ENCODE assay signal across 10 cellular contexts in genomic region chr5:147508711-147509040, GRCh38. TPM values are rescaled to one million over a fixed set of nuclear protein-coding genes. Genes with fewer than 3 reads are reported as not detected.
DNase-seq lines count a peak whose midpoint lies in the region; ATAC-seq, FAIRE-seq and TF ChIP-seq lines count a peak whose summit lies in the region.
"Had no signal": no experiment of that assay in that cellular context is flagged by ENCODE, and none has a peak within 500 bp of the region (broad histone marks: within the 10 kb centered on the region; RNA-seq: fewer than 3 reads in every experiment).

No MANE protein-coding gene starts in this region.

- H3K36me3 ChIP-seq in BJ (ENCODE audit: control insufficient read depth, insufficient read depth, low read length) (no peaks in the 10 kb centered on the region), SK-N-MC (ENCODE audit: insufficient read depth, low read length) (no peaks in the 10 kb centered on the region), trophoblast cell (ENCODE audit: control insufficient read depth in 1 of 2, insufficient read depth in 2 of 2, low read length in 2 of 2) (no peaks in the 10 kb centered on the region)

- peaks cover 3% of the 10 kb centered on the region for H3K79me2 ChIP-seq in trophoblast cell (ENCODE audit: control insufficient read depth, insufficient read depth, low read length, poor library complexity)

- H3K9me3 ChIP-seq in SK-N-MC (ENCODE audit: low read depth, low read length): no peaks in the 10 kb centered on the region
- peaks cover 2% of the 10 kb centered on the region for H3K9me3 ChIP-seq in trophoblast cell (ENCODE audit: insufficient read depth, low read depth, low read length)
- H3K9me3 ChIP-seq: Caco-2 had no signal

- H3K9ac ChIP-seq in SK-N-MC (ENCODE audit: insufficient read length) (peak overlapping the region; percentile 90), trophoblast cell (ENCODE audit: low read length) (no peak overlapping the region)

- H3K4me1 Mint-ChIP-seq in activated naive CD4-positive, alpha-beta T cell treated with anti-CD3 and anti-CD28 coated beads for 36 hours (ENCODE audit: low read depth): peaks cover 6% of the 10 kb centered on the region

- no peak overlapping the region for H4K12ac ChIP-seq in trophoblast cell (ENCODE audit: low read depth, low read length)

- H3K27ac Mint-ChIP-seq in activated naive CD4-positive, alpha-beta T cell treated with anti-CD3 and anti-CD28 coated beads for 36 hours: no peak overlapping the region

- no peak overlapping the region for H3K18ac ChIP-seq in trophoblast cell (ENCODE audit: low read length)

- intact Hi-C loops in activated naive CD4-positive, alpha-beta T cell treated with anti-CD3 and anti-CD28 coated beads for 36 hours (cut with micrococcal nuclease): no loop called here

- H3K36me3 Mint-ChIP-seq in activated naive CD4-positive, alpha-beta T cell treated with anti-CD3 and anti-CD28 coated beads for 36 hours (ENCODE audit: low read depth): no peaks in the 10 kb centered on the region

- CTCF ChIA-PET in BJ (lab: Yijun Ruan, JAX): interaction anchor here (0.7 to 2.0 kb wide), 8 partner anchors 12 to 115 kb away, joined by 3 to 5 read pairs (median 4); no protein-coding TSS in a partner anchor
- CTCF ChIA-PET in activated naive CD4-positive, alpha-beta T cell treated with anti-CD3 and anti-CD28 coated beads for 36 hours (lab: Charles Lee): no interaction called here

- H3K27ac ChIP-seq in SK-N-MC (no peak overlapping the region), trophoblast cell (ENCODE audit: low read depth, low read length) (no peak overlapping the region)

- no peak overlapping the region for H3K4ac ChIP-seq in trophoblast cell (ENCODE audit: low read depth, low read length)

- TF ChIP-seq CTCF in BJ (IDR thresholded peaks at IDR 0.05; ENCODE audit: insufficient read depth, low read depth, low read length) (no peak), fibroblast of the aortic adventitia (IDR thresholded peaks at IDR 0.05; ENCODE audit: insufficient read depth, low read length) (no peak)

- H2AFZ ChIP-seq in trophoblast cell (ENCODE audit: insufficient read depth, low read length, poor library complexity): no peak overlapping the region

- no CpG with 5 or more reads among the region's 7 CpGs for WGBS in trophoblast cell (ENCODE audit: extremely low coverage, insufficient coverage, insufficient read length)

- TF ChIP-seq POLR2A in GM12891 (IDR thresholded peaks at IDR 0.05; ENCODE audit: low read depth, low read length): no peak

- peaks cover 3% of the 10 kb centered on the region for H3K79me1 ChIP-seq in trophoblast cell (ENCODE audit: low read length)

- peaks cover 5 to 10% of the 10 kb centered on the region in 2 experiments for H3K4me1 ChIP-seq in trophoblast cell (ENCODE audit: control insufficient read depth in 1 of 2, insufficient read depth in 2 of 2, low read length in 2 of 2)

- no peak overlapping the region for H3K23ac ChIP-seq in trophoblast cell (ENCODE audit: low read length)

- FAIRE-seq in GM12891 (lab: Jason Lieb, UNC): no peak

- H4K8ac ChIP-seq in trophoblast cell (ENCODE audit: low read depth, low read length): no peak overlapping the region

- peak overlapping the region; percentile 96 for H3K4me2 ChIP-seq in trophoblast cell (ENCODE audit: low read length)

- H3K27me3 Mint-ChIP-seq in activated naive CD4-positive, alpha-beta T cell treated with anti-CD3 and anti-CD28 coated beads for 36 hours (ENCODE audit: low read depth): peaks cover 32% of the 10 kb centered on the region

- peak overlapping the region; percentile 67 for H3K4me3 ChIP-seq in BJ (ENCODE audit: low read depth, low read length)
- peak overlapping the region; percentile 99 for H3K4me3 ChIP-seq in SK-N-MC
- H3K4me3 ChIP-seq in fibroblast of the aortic adventitia (ENCODE audit: low read depth, low read length): peak overlapping the region; percentile 98
- no peak overlapping the region for H3K4me3 ChIP-seq in trophoblast cell (ENCODE audit: low read depth, low read length)

- H3K27me3 ChIP-seq in BJ (ENCODE audit: control insufficient read depth, insufficient read depth, low read length) (no peaks in the 10 kb centered on the region), trophoblast cell (ENCODE audit: insufficient read depth, low read length) (peaks cover 9% of the 10 kb centered on the region)

- H4K91ac ChIP-seq in trophoblast cell (ENCODE audit: low read depth, low read length): no peak overlapping the region

- no peak overlapping the region for H2BK12ac ChIP-seq in trophoblast cell (ENCODE audit: low read length)

- no peak overlapping the region for H2AK5ac ChIP-seq in trophoblast cell (ENCODE audit: low read length)

- H3K14ac ChIP-seq in trophoblast cell (ENCODE audit: low read length): no peak overlapping the region

- H2BK120ac ChIP-seq in trophoblast cell (ENCODE audit: insufficient read depth, low read length, poor library complexity): no peak overlapping the region

- H2BK5ac ChIP-seq in trophoblast cell (ENCODE audit: low read depth, low read length, poor library complexity): no peak overlapping the region

- ATAC-seq in GM21825 (IDR thresholded peaks at IDR 0.05; ENCODE audit: unreplicated experiment): no peak

- POLR2A ChIA-PET in BJ (lab: Charles Lee): no interaction called here

- no peak for DNase-seq in BJ (ENCODE audit: low read depth)
- no peak for DNase-seq in SK-N-MC (ENCODE audit: low read depth, low spot score)
- DNase-seq in fibroblast of the aortic adventitia (ENCODE audit: low read depth): peak; percentile 40
- DNase-seq in trophoblast cell: no peak
- no peak for DNase-seq in GM12891 (ENCODE audit: insufficient read length, low spot score)
- DNase-seq in activated naive CD4-positive, alpha-beta T cell treated with anti-CD3 and anti-CD28 coated beads for 36 hours: no peak
- no peak for DNase-seq in amniotic stem cell (lab: John Stamatoyannopoulos, UW)
- DNase-seq: activated CD4-positive, alpha-beta T cell treated with anti-CD3 and anti-CD28 coated beads for 1 hour; Caco-2 had no signal

- no peak overlapping the region for H3K4me3 Mint-ChIP-seq in activated naive CD4-positive, alpha-beta T cell treated with anti-CD3 and anti-CD28 coated beads for 36 hours

- H3K9me3 Mint-ChIP-seq in activated naive CD4-positive, alpha-beta T cell treated with anti-CD3 and anti-CD28 coated beads for 36 hours: peaks cover 4% of the 10 kb centered on the region

TF ChIP-seq in GM12891, 5 proteins besides CTCF, POLR2A, EP300 and RAD21:
- TF ChIP-seq POU2F2 (IDR thresholded peaks at IDR 0.05; ENCODE audit: low read depth, low read length) (no peak), SPI1 (IDR thresholded peaks at IDR 0.05; ENCODE audit: low read depth, low read length) (no peak), TAF1 (IDR thresholded peaks at IDR 0.05; ENCODE audit: low read depth, low read length) (no peak), POLR2AphosphoS5 (IDR thresholded peaks at IDR 0.05; ENCODE audit: low read depth, low read length) (no peak), PAX5 (IDR thresholded peaks at IDR 0.05; ENCODE audit: insufficient read depth, low read length, severe bottlenecking) (no peak)

RNA-seq across cellular contexts. Expression of gene DPYSL3, which starts 1.2 kb away (rescaled TPM):
- 48.3 and 49.6 TPM in 2 replicates for polyA plus RNA-seq in BJ (2011; rRNA removed)
- 33.4 and 42.2 TPM in 2 replicates for polyA minus RNA-seq in BJ (2011; rRNA and poly(A)+ RNA removed)
- total RNA-seq in fibroblast of the aortic adventitia (ENCODE audit: low replicate concordance): 89.6 and 157 TPM in 2 replicates
- 126 and 133 TPM in 2 replicates for polyA plus RNA-seq in trophoblast cell (2013)
- 0.12 TPM for polyA plus RNA-seq in GM12891 (2012; ENCODE audit: low read depth, missing spikeins)
- total RNA-seq in activated naive CD4-positive, alpha-beta T cell treated with anti-CD3 and anti-CD28 coated beads for 36 hours: under 1 TPM; 0.05 to 0.12 TPM

Comparison
In these comparisons a context has a peak if more than half of its experiments do, and no peak if none do; other contexts are left out.
1. RNA of gene DPYSL3, which starts 1.2 kb away (total RNA-seq): 89.6 to 157 TPM in fibroblast of the aortic adventitia; 0.05 to 0.12 TPM in activated naive CD4-positive, alpha-beta T cell treated with anti-CD3 and anti-CD28 coated beads for 36 hours; every median in the first group is over 10 times any median in the second.